ENCODE assay signal across 8 cellular contexts in the genomic region with DNA sequence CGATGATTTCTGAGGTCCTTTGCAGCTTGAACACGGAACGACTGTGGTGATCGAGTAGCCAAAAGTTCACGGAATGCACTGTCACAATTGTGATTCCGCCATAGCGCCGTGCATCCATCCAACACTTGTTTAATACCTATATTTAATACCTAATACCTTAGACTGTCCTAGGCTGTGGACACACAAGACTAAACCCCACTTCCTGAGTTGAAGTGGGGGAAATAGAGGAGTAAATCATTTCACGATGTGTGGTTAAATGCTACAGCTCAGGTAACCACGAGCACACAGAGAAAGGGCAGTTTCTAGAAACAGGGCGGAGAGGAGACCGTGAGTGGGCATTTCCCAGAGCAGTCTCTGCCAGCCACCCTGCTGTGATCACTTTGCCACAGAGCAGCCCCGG. TPM values are rescaled to one million over a fixed set of nuclear protein-coding genes. Genes with fewer than 3 reads are reported as not detected.
DNase-seq lines count a peak whose midpoint lies in the region; ATAC-seq and TF ChIP-seq lines count a peak whose summit lies in the region.
"Not testable (repeated sequence)": the region's sequence is repeated elsewhere in the genome, so short reads cannot be mapped to it uniquely, and the experiment has no call there.

No MANE protein-coding gene starts in this region.

- not testable (repeated sequence) for H3K9me3 ChIP-seq in H9 (ENCODE audit: control insufficient read depth, low read depth, low read length); PC-3 (ENCODE audit: low read length); fibroblast of lung (ENCODE audit: control insufficient read depth, insufficient read depth, low read depth, low read length); neuronal stem cell (replicated peaks in 1 of 2; ENCODE audit: control insufficient read depth in 2 of 2, insufficient read depth in 1 of 2, low read depth in 1 of 2, low read length in 2 of 2); subcutaneous abdominal adipose tissue (ENCODE audit: control insufficient read depth in 5 of 5, low read length in 5 of 5)

- no CpG with 5 or more reads among the region's 13 CpGs for WGBS in H9 (ENCODE audit: extremely low coverage, insufficient read length, low lambda C conversion rate)
- WGBS in neuronal stem cell (ENCODE audit: extremely low coverage in 2 of 2, insufficient read length in 2 of 2, insufficient replicate concordance in 1 of 2), 2 donors = no CpG with 5 or more reads among the region's 13 CpGs

- not testable (repeated sequence) for H2BK12ac ChIP-seq in H9 (ENCODE audit: insufficient read length, low read depth, low read length); neuronal stem cell (ENCODE audit: low read length)

- H3F3A ChIP-seq in PC-3 (ENCODE audit: low read length, unreplicated experiment) = not testable (repeated sequence)

- not testable (repeated sequence) for H3K9me3 Mint-ChIP-seq in H9, immature natural killer cell

- CTCF ChIA-PET in PC-3 (lab: Charles Lee) = not testable (repeated sequence)

- H2BK120ac ChIP-seq in H9 (ENCODE audit: low read depth, low read length, poor library complexity, severe bottlenecking); neuronal stem cell (ENCODE audit: low read depth, low read length): not testable (repeated sequence)

- not testable (repeated sequence) for H3K23ac ChIP-seq in H9 (ENCODE audit: insufficient read length, low read depth, low read length); neuronal stem cell (ENCODE audit: low read depth, low read length, poor library complexity)

- H3K4me1 ChIP-seq in H9 (ENCODE audit: insufficient read depth, low read length); PC-3 (ENCODE audit: insufficient read depth, low read length); fibroblast of lung (ENCODE audit: control insufficient read depth, extremely low read depth, insufficient read depth, low read length); neuronal stem cell (ENCODE audit: control insufficient read depth in 2 of 2, insufficient read depth in 1 of 2, low read depth in 1 of 2, low read length in 2 of 2); subcutaneous abdominal adipose tissue (ENCODE audit: control insufficient read depth in 5 of 5, insufficient read depth in 5 of 5, low read length in 5 of 5): not testable (repeated sequence)

- not testable (repeated sequence) for H4K5ac ChIP-seq in H9 (ENCODE audit: insufficient read length, low read depth, low read length)

- not testable (repeated sequence) for H3K4ac ChIP-seq in H9 (ENCODE audit: low read depth, low read length); neuronal stem cell (ENCODE audit: low read length)

- H2BK5ac ChIP-seq in H9 (ENCODE audit: insufficient read length, low read length); neuronal stem cell (ENCODE audit: low read length): not testable (repeated sequence)

- H2AFZ ChIP-seq in H9 (ENCODE audit: low read length) = peak overlapping the region; percentile 69
- peak overlapping the region; percentile 71; the same call in 1 of the 2 replicates for H2AFZ ChIP-seq in PC-3 (ENCODE audit: low read length)
- H2AFZ ChIP-seq in fibroblast of lung (ENCODE audit: low read length) = peak overlapping the region; percentile 50
- peak overlapping the region; percentile 54 for H2AFZ ChIP-seq in neuronal stem cell (ENCODE audit: low read length)

- peak overlapping the region; percentile 71 for H3K4me2 ChIP-seq in H9 (ENCODE audit: insufficient read depth, insufficient read length, low read length)
- H3K4me2 ChIP-seq in PC-3 (ENCODE audit: low read length) = peak overlapping the region; percentile 72
- peak overlapping the region; percentile 66 for H3K4me2 ChIP-seq in fibroblast of lung (ENCODE audit: extremely low read depth, insufficient read depth, low read length)
- H3K4me2 ChIP-seq in neuronal stem cell (ENCODE audit: insufficient read depth, low read length, poor library complexity, severe bottlenecking) = peak overlapping the region; percentile 23

- not testable (repeated sequence) for DNase-seq in AG09309 (ENCODE audit: low read depth); H9; PC-3; brain microvascular endothelial cell; fibroblast of lung (ENCODE audit: low read depth in 2 of 2); neuronal stem cell (ENCODE audit: low spot score)
- peak; percentile 32 to 63 (median 56) for DNase-seq in immature natural killer cell

- not testable (repeated sequence) for H3K27ac Mint-ChIP-seq in H9, immature natural killer cell

- in situ Hi-C loops in brain microvascular endothelial cell (cut with HindIII; ENCODE audit: low pct_ligation_motif_present, low sequenced_read_pairs) = not testable (repeated sequence)

- intact Hi-C loops in PC-3 (cut with micrococcal nuclease) = not testable (repeated sequence)

- H4K91ac ChIP-seq in H9 (ENCODE audit: insufficient read length, low read depth, low read length); neuronal stem cell (ENCODE audit: low read depth, low read length, poor library complexity): not testable (repeated sequence)

- H3K4me3 ChIP-seq in AG09309 (ENCODE audit: control insufficient read depth, low read depth, low read length) (peak overlapping the region; percentile 29), PC-3 (ENCODE audit: low read length) (peak overlapping the region; percentile 60), brain microvascular endothelial cell (ENCODE audit: low read depth, low read length) (peak overlapping the region; percentile 29), fibroblast of lung (replicated peaks in 1 of 4; ENCODE audit: control extremely low read depth in 1 of 4, insufficient read depth in 1 of 4, low read depth in 3 of 4, low read length in 4 of 4) (peak overlapping the region in 3 of 4 experiments; percentile 21 to 47 (median 37)), neuronal stem cell (ENCODE audit: low read length in 2 of 2) (peak overlapping the region in 1 of 2 donors; percentile 30), subcutaneous abdominal adipose tissue (ENCODE audit: low read depth in 1 of 5, low read length in 5 of 5) (peak overlapping the region in 3 of 5 donors; percentile 55 to 75 (median 62))

- not testable (repeated sequence) for H3K27ac ChIP-seq in H9 (ENCODE audit: insufficient read length, low read depth, low read length); PC-3 (ENCODE audit: low read length); brain microvascular endothelial cell; fibroblast of lung (ENCODE audit: insufficient read depth, low read length); neuronal stem cell (replicated peaks; ENCODE audit: low read length); subcutaneous abdominal adipose tissue (ENCODE audit: low read depth, low read length)

- not testable (repeated sequence) for H3K18ac ChIP-seq in H9 (ENCODE audit: insufficient read length, low read depth, low read length); neuronal stem cell (ENCODE audit: low read length)

- H3T11ph ChIP-seq in H9 (ENCODE audit: low read length) = not testable (repeated sequence)

- not testable (repeated sequence) for H4K20me1 ChIP-seq in H9 (ENCODE audit: control insufficient read depth, insufficient read depth, insufficient read length); PC-3 (ENCODE audit: low read length); fibroblast of lung (ENCODE audit: control insufficient read depth, extremely low read depth, insufficient read depth, low read length)

- not testable (repeated sequence) for TF ChIP-seq CTCF in AG09309 (IDR thresholded peaks at IDR 0.05; ENCODE audit: control insufficient read depth, insufficient read depth, low read depth, low read length, missing control alignments); H9 (conservative IDR thresholded peaks at IDR 0.05); PC-3 (conservative IDR thresholded peaks at IDR 0.05; ENCODE audit: low read depth, low read length); brain microvascular endothelial cell (IDR thresholded peaks at IDR 0.05; ENCODE audit: low read depth, low read length, missing control alignments); fibroblast of lung (conservative IDR thresholded peaks at IDR 0.05 in 1 of 2, IDR thresholded peaks at IDR 0.05 in 1 of 2; ENCODE audit: low read depth in 1 of 2, low read length in 2 of 2)

- not testable (repeated sequence) for H4K8ac ChIP-seq in H9 (replicated peaks; ENCODE audit: insufficient read length, low read depth, low read length); neuronal stem cell (ENCODE audit: low read depth, low read length)

- H3K36me3 ChIP-seq in PC-3 (ENCODE audit: low read depth, low read length); brain microvascular endothelial cell (replicated peaks); fibroblast of lung (ENCODE audit: control insufficient read depth, insufficient read depth, low read length); neuronal stem cell (replicated peaks in 1 of 2; ENCODE audit: control insufficient read depth in 2 of 2, insufficient read depth in 2 of 2, low read length in 2 of 2); subcutaneous abdominal adipose tissue (ENCODE audit: control insufficient read depth in 5 of 5, insufficient read depth in 5 of 5, low read length in 5 of 5): not testable (repeated sequence)

- not testable (repeated sequence) for H3K79me2 ChIP-seq in H9 (ENCODE audit: insufficient read depth, low read length); PC-3 (ENCODE audit: low read length); fibroblast of lung (ENCODE audit: control insufficient read depth, insufficient read depth, low read length)

- not testable (repeated sequence) for H3K4me1 Mint-ChIP-seq in H9, immature natural killer cell

- not testable (repeated sequence) for ATAC-seq in PC-3

- not testable (repeated sequence) for H2BK15ac ChIP-seq in H9 (ENCODE audit: low read depth, low read length); neuronal stem cell (ENCODE audit: low read length)

- H3K14ac ChIP-seq in H9 (ENCODE audit: insufficient read depth, low read length); neuronal stem cell (ENCODE audit: low read length): not testable (repeated sequence)

- H3K9ac ChIP-seq in H9 (ENCODE audit: extremely low read depth, insufficient read length, low read length); PC-3 (ENCODE audit: low read length); fibroblast of lung (ENCODE audit: insufficient read depth, low read length); neuronal stem cell (ENCODE audit: low read depth, low read length, poor library complexity); subcutaneous abdominal adipose tissue (ENCODE audit: low read length in 5 of 5): not testable (repeated sequence)

- not testable (repeated sequence) for H2AK5ac ChIP-seq in H9 (ENCODE audit: insufficient read length, low read length); neuronal stem cell (ENCODE audit: low read depth, low read length)

- not testable (repeated sequence) for H3K36me3 Mint-ChIP-seq in H9 (ENCODE audit: insufficient read depth in 1 of 3, low read depth in 3 of 3); immature natural killer cell

- not testable (repeated sequence) for H3K27me3 Mint-ChIP-seq in H9 (ENCODE audit: low read depth); immature natural killer cell (ENCODE audit: low read depth in 3 of 3)

- H3K23me2 ChIP-seq in H9 (ENCODE audit: insufficient read length, low read depth, low read length, poor library complexity, severe bottlenecking) = not testable (repeated sequence)

- not testable (repeated sequence) for H2BK20ac ChIP-seq in H9 (ENCODE audit: low read depth, low read length, poor library complexity, severe bottlenecking)

- not testable (repeated sequence) for H3K56ac ChIP-seq in H9 (ENCODE audit: insufficient read length, low read depth, low read length)

- not testable (repeated sequence) for H3K27me3 ChIP-seq in H9 (ENCODE audit: insufficient read depth, low read length); PC-3 (ENCODE audit: low read length); brain microvascular endothelial cell (replicated peaks); fibroblast of lung (ENCODE audit: control insufficient read depth, insufficient read depth, low read length); neuronal stem cell (ENCODE audit: control insufficient read depth in 3 of 3, insufficient read depth in 3 of 3, low read depth in 1 of 3, low read length in 3 of 3); subcutaneous abdominal adipose tissue (ENCODE audit: control insufficient read depth in 5 of 5, insufficient read depth in 4 of 5, low read length in 5 of 5)

- not testable (repeated sequence) for H3K79me1 ChIP-seq in H9 (ENCODE audit: insufficient read depth, low read depth, low read length, poor library complexity, severe bottlenecking); neuronal stem cell (ENCODE audit: low read depth, low read length)

- POLR2A ChIA-PET in PC-3 (lab: Charles Lee; ENCODE audit: unreplicated experiment) = not testable (repeated sequence)

- H3K4me3 Mint-ChIP-seq in H9, immature natural killer cell: not testable (repeated sequence)

- H3K9me2 ChIP-seq in PC-3 (replicated peaks; ENCODE audit: low read length) = not testable (repeated sequence)

- not testable (repeated sequence) for BruUV-seq in PC-3 (replicated peaks; lab: Mats Ljungman, UMichigan)

RNA-seq across cellular contexts. Expression of gene GOLGA6L10, which starts 5.3 kb away (rescaled TPM):
- total RNA-seq in H9 (2021) = 2.0 TPM in 2 replicates
- total RNA-seq in PC-3 (2014; rRNA removed) = 1.1 TPM in 1 of 2 replicates, not detected in the other
- total RNA-seq in fibroblast of lung = 0.26 and 0.99 TPM in 2 replicates
- polyA plus RNA-seq in fibroblast of lung = 0.16 and 0.20 TPM in 2 replicates
- 0.22 and 0.25 TPM in 2 replicates for polyA plus RNA-seq in fibroblast of lung (2012)
- polyA minus RNA-seq in fibroblast of lung (ENCODE audit: low replicate concordance) = not detected in 2 replicates
- under 1 TPM in 1 of 3 donors, not detected in 2; 0.21 TPM for polyA plus RNA-seq in immature natural killer cell
- polyA plus RNA-seq in neuronal stem cell (2013, experiment 1 of 2) = 1.7 TPM
- polyA plus RNA-seq in neuronal stem cell (2013, experiment 2 of 2) = 1.6 TPM
